Comparison of ENCODE assay signal across 8 cellular contexts in the genomic region with DNA sequence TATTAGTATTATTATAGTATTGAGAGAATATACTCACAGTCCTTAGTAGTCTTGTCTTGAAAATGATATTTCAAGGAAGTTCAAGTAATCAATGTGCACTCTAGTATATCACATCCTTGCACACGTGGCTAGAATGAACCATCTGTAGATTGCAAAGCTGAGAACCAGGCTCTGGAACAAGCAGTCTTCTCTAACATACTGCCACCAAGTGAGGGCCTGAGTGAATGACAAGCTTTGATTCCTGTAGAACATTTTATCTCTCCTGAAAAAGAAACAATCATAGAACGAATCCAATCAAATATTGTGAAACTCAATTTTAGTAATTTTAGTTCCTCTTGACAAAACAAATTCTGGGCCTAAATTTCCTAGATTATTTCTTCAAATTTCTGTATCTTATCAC. TPM values are rescaled to one million over a fixed set of nuclear protein-coding genes. Genes with fewer than 3 reads are reported as not detected.
DNase-seq lines count a peak whose midpoint lies in the region; ATAC-seq and TF ChIP-seq lines count a peak whose summit lies in the region.

No MANE protein-coding gene starts in this region.

- no peaks in the 10 kb centered on the region for H3K4me1 Mint-ChIP-seq in activated CD4-positive, alpha-beta memory T cell treated with anti-CD3 and anti-CD28 coated beads for 36 hours (ENCODE audit: low read depth)

- H3K36me3 ChIP-seq in H7 (replicated peaks; ENCODE audit: control insufficient read depth, insufficient read depth, low read length) = no peaks in the 10 kb centered on the region

- intact Hi-C loops in dorsolateral prefrontal cortex (cut with DNase I) = loop anchor here in 1 of 2 donors (10.0 kb wide), 1 partner anchor 250 kb away; no protein-coding TSS in a partner anchor
- intact Hi-C loops in activated CD4-positive, alpha-beta memory T cell treated with anti-CD3 and anti-CD28 coated beads for 36 hours (cut with micrococcal nuclease) = loop anchor here (5.0 kb wide), 1 partner anchor 398 kb away; no protein-coding TSS in a partner anchor

- POLR2A ChIA-PET in activated CD4-positive, alpha-beta memory T cell treated with anti-CD3 and anti-CD28 coated beads for 36 hours (lab: Charles Lee) = no interaction called here

- H3K27ac ChIP-seq in 22Rv1 = no peak overlapping the region
- no peak overlapping the region for H3K27ac ChIP-seq in dorsolateral prefrontal cortex

- TF ChIP-seq CTCF in 22Rv1 (IDR thresholded peaks at IDR 0.05) = peak; percentile 71
- peak; percentile 39 for TF ChIP-seq CTCF in NB4 (IDR thresholded peaks at IDR 0.05; ENCODE audit: low read depth, low read length)
- TF ChIP-seq CTCF in dorsolateral prefrontal cortex (IDR thresholded peaks at IDR 0.05 in 54 of 56, conservative IDR thresholded peaks at IDR 0.05 in 2 of 56; ENCODE audit: low read depth in 1 of 56, partially characterized antibody in 56 of 56) = peak in 36 of 56 donors; percentile 13 to 56 (median 28)

- peaks cover 3% of the 10 kb centered on the region for H3K27me3 Mint-ChIP-seq in activated CD4-positive, alpha-beta memory T cell treated with anti-CD3 and anti-CD28 coated beads for 36 hours

- peak; percentile 79 for ATAC-seq in GM18502 (IDR thresholded peaks at IDR 0.05; ENCODE audit: poor library complexity, unreplicated experiment)

- no peak for TF ChIP-seq POLR2A in NB4 (IDR thresholded peaks at IDR 0.05; ENCODE audit: extremely low read depth, insufficient read length)

- H3K9me3 Mint-ChIP-seq in activated CD4-positive, alpha-beta memory T cell treated with anti-CD3 and anti-CD28 coated beads for 36 hours = no peaks in the 10 kb centered on the region

- H3K27ac Mint-ChIP-seq in activated CD4-positive, alpha-beta memory T cell treated with anti-CD3 and anti-CD28 coated beads for 36 hours = no peak overlapping the region

- no peaks in the 10 kb centered on the region for H3K36me3 Mint-ChIP-seq in activated CD4-positive, alpha-beta memory T cell treated with anti-CD3 and anti-CD28 coated beads for 36 hours

- H3K4me3 ChIP-seq in NB4 (ENCODE audit: low read depth, low read length) = no peak overlapping the region
- H3K4me3 ChIP-seq in dorsolateral prefrontal cortex = no peak overlapping the region
- H3K4me3 ChIP-seq in H7 (ENCODE audit: insufficient read depth, low read depth, low read length) = no peak overlapping the region

- no peak overlapping the region for H3K4me3 Mint-ChIP-seq in activated CD4-positive, alpha-beta memory T cell treated with anti-CD3 and anti-CD28 coated beads for 36 hours

- H3K27me3 ChIP-seq in dorsolateral prefrontal cortex = peaks cover 0 to 4% (median 0%) of the 10 kb centered on the region in 45 donors
- H3K27me3 ChIP-seq in H7 (ENCODE audit: control insufficient read depth, insufficient read depth, low read length) = no peaks in the 10 kb centered on the region

- peak; percentile 28 for DNase-seq in NB4 (ENCODE audit: low read depth)
- DNase-seq in dorsolateral prefrontal cortex = no peak
- no peak for DNase-seq in NK-92 (lab: John Stamatoyannopoulos, UW; ENCODE audit: unreplicated experiment)
- no peak for DNase-seq in H7
- no peak for DNase-seq in activated CD4-positive, alpha-beta memory T cell treated with anti-CD3 and anti-CD28 coated beads for 36 hours
- DNase-seq in superior temporal gyrus (ENCODE audit: extremely low spot score) = no peak

- CTCF ChIA-PET in activated CD4-positive, alpha-beta memory T cell treated with anti-CD3 and anti-CD28 coated beads for 36 hours (lab: Charles Lee) = no interaction called here

RNA-seq across cellular contexts. Expression of gene SULT1C3, which starts 55.3 kb away (rescaled TPM):
- total RNA-seq in dorsolateral prefrontal cortex = not detected
- not detected in 2 replicates for total RNA-seq in H7 (2014; rRNA removed; shearing (Covaris generic))
- not detected for total RNA-seq in activated CD4-positive, alpha-beta memory T cell treated with anti-CD3 and anti-CD28 coated beads for 36 hours
